Comparison of ENCODE assay signal across 8 cellular contexts in genomic region chr7:148699772-148700629, GRCh38. TPM values are rescaled to one million over a fixed set of nuclear protein-coding genes. Genes with fewer than 3 reads are reported as not detected.
A peak's percentile ranks its signal among the peaks of the same experiment; 100 is the strongest.
DNase-seq lines count a peak whose midpoint lies in the region; ATAC-seq, FAIRE-seq and TF ChIP-seq lines count a peak whose summit lies in the region.

No MANE protein-coding gene starts in this region.

- peak overlapping the region; percentile 74 for H3K4me3 ChIP-seq in AG04450 (ENCODE audit: low read depth, low read length)
- H3K4me3 ChIP-seq in RWPE2 (ENCODE audit: severe bottlenecking), result peak overlapping the region; percentile 96
- H3K4me3 ChIP-seq in endothelial cell of umbilical vein (replicated peaks in 1 of 3; ENCODE audit: insufficient read depth in 1 of 3, low read depth in 1 of 3, low read length in 3 of 3), result peak overlapping the region; percentile 53 to 99 (median 72)

- peak overlapping the region; percentile 99 for H3K4me2 ChIP-seq in endothelial cell of umbilical vein (ENCODE audit: insufficient read depth, low read length)

- H3K9me3 ChIP-seq in AG04450 (ENCODE audit: control insufficient read depth, insufficient read depth, low read length) (no peaks in the 10 kb centered on the region; the same call in 1 of the 2 replicates), RWPE2 (ENCODE audit: severe bottlenecking) (no peaks in the 10 kb centered on the region), endothelial cell of umbilical vein (replicated peaks; ENCODE audit: control insufficient read depth, insufficient read depth, low read length) (no peaks in the 10 kb centered on the region)

- FAIRE-seq in endothelial cell of umbilical vein (lab: Jason Lieb, UNC), result no peak

- no peak for TF ChIP-seq POLR2A in endothelial cell of umbilical vein (IDR thresholded peaks at IDR 0.05; ENCODE audit: low read depth, low read length)

- no peaks in the 10 kb centered on the region for H3K36me3 ChIP-seq in RWPE2 (ENCODE audit: low read depth)
- no peaks in the 10 kb centered on the region for H3K36me3 ChIP-seq in endothelial cell of umbilical vein (ENCODE audit: control insufficient read depth in 2 of 2, extremely low read depth in 1 of 2, insufficient read depth in 2 of 2, low read length in 2 of 2)

- no peaks in the 10 kb centered on the region for H3K27me3 Mint-ChIP-seq in natural killer cell (ENCODE audit: low read depth in 2 of 2)

- H2AFZ ChIP-seq in endothelial cell of umbilical vein (ENCODE audit: low read depth, low read length), result peak overlapping the region; percentile 89

- TSS peak; percentile 32 for BruUV-seq in endothelial cell of umbilical vein (replicated peaks; lab: Mats Ljungman, UMichigan)

- CTCF ChIA-PET in AG04450 (lab: Charles Lee) (interaction anchor here (0.6 to 1.5 kb wide), 3 partner anchors 124 to 427 kb away, joined by 4 read pairs; no protein-coding TSS in a partner anchor), endothelial cell of umbilical vein (lab: Charles Lee) (interaction anchor here (1.0 to 2.4 kb wide), 2 partner anchors 8 to 242 kb away, joined by 4 to 12 read pairs; no protein-coding TSS in a partner anchor)

- peaks cover 18% of the 10 kb centered on the region for H4K20me1 ChIP-seq in endothelial cell of umbilical vein (replicated peaks; ENCODE audit: control insufficient read depth, extremely low read depth, insufficient read depth, low read length)

- peak overlapping the region; percentile 81 to 88 for H3K27ac Mint-ChIP-seq in natural killer cell

- H3K79me2 ChIP-seq in endothelial cell of umbilical vein (ENCODE audit: control insufficient read depth, insufficient read depth, low read length), result peaks cover 63% of the 10 kb centered on the region

- H3K36me3 Mint-ChIP-seq in natural killer cell, result no peaks in the 10 kb centered on the region

- intact Hi-C loops in endothelial cell of umbilical vein (cut with micrococcal nuclease), result loop anchor here (1.0 to 2.0 kb wide), 8 partner anchors 29 to 287 kb away; partner anchors contain the start of gene EZH2
- intact Hi-C loops in natural killer cell (cut with micrococcal nuclease), result loop anchor here (5.0 to 10.0 kb wide), 4 partner anchors 72 to 245 kb away; partner anchors contain the start of gene EZH2

- H3K9me3 Mint-ChIP-seq in natural killer cell, result no peaks in the 10 kb centered on the region

- POLR2A ChIA-PET in AG04450 (lab: Yijun Ruan, JAX), result interaction anchor here (0.7 to 1.7 kb wide), 2 partner anchors 24 to 73 kb away, joined by 3 to 4 read pairs; no protein-coding TSS in a partner anchor
- POLR2A ChIA-PET in endothelial cell of umbilical vein (lab: Charles Lee), result no interaction called here

- H3K4me1 ChIP-seq in RWPE2 (ENCODE audit: insufficient read depth, poor library complexity, severe bottlenecking) (peaks cover 21% of the 10 kb centered on the region), endothelial cell of umbilical vein (ENCODE audit: control insufficient read depth, extremely low read depth, insufficient read depth, low read length) (peaks cover 33% of the 10 kb centered on the region)

- H3K27me3 ChIP-seq in AG04450 (ENCODE audit: control insufficient read depth, insufficient read depth, low read length), result no peaks in the 10 kb centered on the region
- H3K27me3 ChIP-seq in RWPE2 (ENCODE audit: insufficient read depth, poor library complexity, severe bottlenecking), result no peaks in the 10 kb centered on the region
- no peaks in the 10 kb centered on the region for H3K27me3 ChIP-seq in endothelial cell of umbilical vein (ENCODE audit: control insufficient read depth in 2 of 2, insufficient read depth in 2 of 2, low read length in 2 of 2)

- ATAC-seq in GM18499 (IDR thresholded peaks at IDR 0.05; ENCODE audit: insufficient read depth, unreplicated experiment) (peak; percentile 5), HG03108 (IDR thresholded peaks at IDR 0.05; ENCODE audit: unreplicated experiment) (peak; percentile 31), RWPE2 (ENCODE audit: low read depth) (no peak; the same call in 2 of the 3 replicates), natural killer cell (peak in 2 of 3 donors; percentile 0 to 2), HG03342 (IDR thresholded peaks at IDR 0.05; ENCODE audit: unreplicated experiment) (no peak)

- TF ChIP-seq CTCF in AG04450 (IDR thresholded peaks at IDR 0.05; ENCODE audit: low read depth, low read length) (no peak), RWPE2 (IDR thresholded peaks at IDR 0.05; ENCODE audit: poor library complexity, severe bottlenecking) (no peak), endothelial cell of umbilical vein (IDR thresholded peaks at IDR 0.05; ENCODE audit: extremely low read depth in 1 of 2, insufficient read depth in 1 of 2, low read depth in 1 of 2, low read length in 2 of 2) (no peak), natural killer cell (IDR thresholded peaks at IDR 0.05) (no peak)

- H3K4me1 Mint-ChIP-seq in natural killer cell, result peaks cover 47 to 53% of the 10 kb centered on the region in 2 donors

- dilution Hi-C loops in endothelial cell of umbilical vein (cut with MboI; ENCODE audit: extremely low pct_ligation_motif_present, low sequenced_read_pairs), result no loop called here

- H3K9me1 ChIP-seq in endothelial cell of umbilical vein (replicated peaks; ENCODE audit: control insufficient read depth, extremely low read depth, insufficient read depth, low read length), result no peaks in the 10 kb centered on the region

- peak overlapping the region; percentile 95 for H3K9ac ChIP-seq in endothelial cell of umbilical vein (replicated peaks; ENCODE audit: extremely low read depth, insufficient read depth, low read length)

- H3K27ac ChIP-seq in AG04450 (ENCODE audit: low read depth, low read length) (peak overlapping the region; percentile 79), RWPE2 (ENCODE audit: poor library complexity, severe bottlenecking) (peak overlapping the region; percentile 85), endothelial cell of umbilical vein (ENCODE audit: insufficient read depth, low read depth, low read length) (peak overlapping the region; percentile 87)

- DNase-seq in AG04450 (ENCODE audit: low read depth, low spot score) (no peak), RWPE2 (ENCODE audit: low spot score) (no peak), endothelial cell of umbilical vein (ENCODE audit: low read depth, low spot score) (peak; percentile 38), natural killer cell (no peak)
- DNase-seq in activated CD4-positive, CD25-positive, alpha-beta regulatory T cell treated with anti-CD3 and anti-CD28 coated beads, Interleukin-2, amount 50 U/mL, for 72 hours, result no peak

- H3K4me3 Mint-ChIP-seq in natural killer cell, result peak overlapping the region; percentile 95

TF ChIP-seq in endothelial cell of umbilical vein, 7 proteins besides CTCF, POLR2A, EP300 and RAD21:
- TF ChIP-seq FOS (IDR thresholded peaks at IDR 0.05; ENCODE audit: borderline replicate concordance, insufficient read depth, low read length) (no peak), EZH2 (IDR thresholded peaks at IDR 0.05; ENCODE audit: borderline replicate concordance, low read depth, low read length, severe bottlenecking) (no peak), MAX (IDR thresholded peaks at IDR 0.05; ENCODE audit: insufficient read depth, insufficient read length) (no peak), GATA2 (IDR thresholded peaks at IDR 0.05; ENCODE audit: insufficient read depth, insufficient read length, low read depth, low read length) (no peak), POLR2AphosphoS5 (IDR thresholded peaks at IDR 0.05; ENCODE audit: insufficient read depth, low read depth, low read length) (no peak), JUN (IDR thresholded peaks at IDR 0.05; ENCODE audit: borderline replicate concordance, insufficient read depth, insufficient read length, low read depth) (no peak), MYC (IDR thresholded peaks at IDR 0.05; ENCODE audit: low read depth, low read length) (no peak)

RNA-seq across cellular contexts. Expression of gene CUL1, which starts 1.3 kb away (rescaled TPM):
- polyA plus RNA-seq in AG04450 (2011; rRNA removed) (47.7 and 56.8 TPM in 2 replicates), endothelial cell of umbilical vein (18.9 and 25.7 TPM in 2 replicates)
- 44.8 and 49.1 TPM in 2 replicates for polyA minus RNA-seq in AG04450 (2011; rRNA and poly(A)+ RNA removed)
- total RNA-seq in endothelial cell of umbilical vein (47.2 and 50.2 TPM in 2 replicates), natural killer cell (10 to 100 TPM; 37.4 to 45.1 (median 43.2) TPM)
- 33.6 and 37.0 TPM in 2 replicates for polyA plus RNA-seq in endothelial cell of umbilical vein (2011; cell fraction: cytosol; rRNA removed)
- 37.0 and 45.0 TPM in 2 replicates for polyA plus RNA-seq in endothelial cell of umbilical vein (2011; cell fraction: nucleus; rRNA removed)
- 41.0 and 54.2 TPM in 2 replicates for polyA plus RNA-seq in endothelial cell of umbilical vein (2012)
- 35.4 and 37.9 TPM in 2 replicates for polyA minus RNA-seq in endothelial cell of umbilical vein
- 26.2 TPM for polyA minus RNA-seq in endothelial cell of umbilical vein (2011; cell fraction: cytosol; rRNA and poly(A)+ RNA removed)
- 27.2 and 32.3 TPM in 2 replicates for polyA minus RNA-seq in endothelial cell of umbilical vein (2011; cell fraction: nucleus; rRNA and poly(A)+ RNA removed)

Comparison
In these comparisons a context has a peak if more than half of its experiments do, and no peak if none do; other contexts are left out.
1. ATAC-seq: peak in GM18499 (single experiment), HG03108 (single experiment) and natural killer cell (2 of 3); none in RWPE2 (single experiment) and HG03342 (single experiment).
2. Peak in every context shown above with its lines, with median percentiles within 50 percentile points of each other: H3K27ac ChIP-seq and H3K4me3 ChIP-seq.